In the genomic region with DNA sequence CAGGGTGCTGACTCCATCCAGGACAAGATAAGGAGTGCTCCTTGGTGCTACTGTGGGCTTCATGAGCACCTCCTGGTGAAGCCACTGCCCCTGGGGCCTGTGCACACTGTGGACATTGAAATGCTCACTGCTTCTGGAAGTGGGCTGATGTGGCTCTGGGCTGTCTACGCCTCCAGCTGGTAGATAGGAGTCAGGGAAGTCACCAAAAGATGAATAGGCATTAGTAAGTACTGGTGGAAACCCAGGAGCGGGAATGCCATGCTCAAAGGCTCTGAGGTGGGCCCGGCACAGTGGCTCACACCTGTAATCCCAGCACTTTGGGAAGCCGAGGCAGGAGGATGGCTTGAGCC, we compare ENCODE assay signal across 9 cellular contexts.
"Had no signal": no experiment of that assay in that cellular context is flagged by ENCODE, and none has a peak within 500 bp of the region (broad histone marks: within the 10 kb centered on the region; RNA-seq: fewer than 3 reads in every experiment).

No MANE protein-coding gene starts in this region.

- H3K27me3 ChIP-seq: cardiac muscle cell, testis had no signal

- H3K4me3 ChIP-seq: cardiac muscle cell, psoas muscle, testis had no signal

- H3K27ac ChIP-seq: cardiac muscle cell, psoas muscle, testis had no signal

- H3K27ac Mint-ChIP-seq: activated naive CD4-positive, alpha-beta T cell treated with anti-CD3 and anti-CD28 coated beads, Interleukin-2, amount 10 ng/mL, durations not matched to agents 7 days and 5 days; activated T-helper 17 cell treated with anti-CD3 and anti-CD28 coated beads, Interleukin-2, amount 50 U/mL, for 72 hours; endodermal cell; nephron progenitor cell; stimulated activated naive CD8-positive, alpha-beta T cell treated with anti-CD3 and anti-CD28 coated beads, Interleukin-15, Interleukin-2, amounts not matched to agents 100 ng/mL and 50 ng/mL, for 24 hours had no signal

- H3K4me3 Mint-ChIP-seq: activated naive CD4-positive, alpha-beta T cell treated with anti-CD3 and anti-CD28 coated beads, Interleukin-2, amount 10 ng/mL, durations not matched to agents 7 days and 5 days; activated T-helper 17 cell treated with anti-CD3 and anti-CD28 coated beads, Interleukin-2, amount 50 U/mL, for 72 hours; endodermal cell; nephron progenitor cell; stimulated activated naive CD8-positive, alpha-beta T cell treated with anti-CD3 and anti-CD28 coated beads, Interleukin-15, Interleukin-2, amounts not matched to agents 100 ng/mL and 50 ng/mL, for 24 hours had no signal

- H3K36me3 ChIP-seq: cardiac muscle cell had no signal

- H3K4me1 ChIP-seq: testis had no signal

- FAIRE-seq: islet of Langerhans had no signal

- H3K36me3 Mint-ChIP-seq: activated naive CD4-positive, alpha-beta T cell treated with anti-CD3 and anti-CD28 coated beads, Interleukin-2, amount 10 ng/mL, durations not matched to agents 7 days and 5 days had no signal

- H3K4me1 Mint-ChIP-seq: activated naive CD4-positive, alpha-beta T cell treated with anti-CD3 and anti-CD28 coated beads, Interleukin-2, amount 10 ng/mL, durations not matched to agents 7 days and 5 days; activated T-helper 17 cell treated with anti-CD3 and anti-CD28 coated beads, Interleukin-2, amount 50 U/mL, for 72 hours had no signal

- H3K9me3 Mint-ChIP-seq: activated naive CD4-positive, alpha-beta T cell treated with anti-CD3 and anti-CD28 coated beads, Interleukin-2, amount 10 ng/mL, durations not matched to agents 7 days and 5 days; activated T-helper 17 cell treated with anti-CD3 and anti-CD28 coated beads, Interleukin-2, amount 50 U/mL, for 72 hours; endodermal cell; nephron progenitor cell; stimulated activated naive CD8-positive, alpha-beta T cell treated with anti-CD3 and anti-CD28 coated beads, Interleukin-15, Interleukin-2, amounts not matched to agents 100 ng/mL and 50 ng/mL, for 24 hours had no signal

- H3K9me3 ChIP-seq: psoas muscle, testis had no signal
